In the genomic region with DNA sequence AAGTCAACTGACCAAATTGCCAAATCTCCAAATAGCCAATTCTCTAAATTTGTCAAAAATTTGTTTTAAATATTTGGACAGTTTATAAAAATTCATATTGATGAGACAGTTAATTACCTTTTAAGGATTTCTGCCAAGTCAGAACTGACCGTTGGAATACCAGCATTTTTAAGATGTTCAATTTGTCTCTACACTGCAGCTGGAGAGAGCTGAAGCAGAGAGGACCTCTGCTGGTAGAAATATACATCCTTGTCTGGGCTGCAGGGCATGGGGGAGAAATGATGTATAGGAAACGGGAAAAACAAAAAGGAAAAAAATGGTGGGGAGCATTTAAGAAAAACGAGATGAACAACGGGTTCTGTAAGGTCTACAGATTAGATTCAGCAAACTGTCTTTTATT, we compare ENCODE assay signal across 12 cellular contexts. TPM values are rescaled to one million over a fixed set of nuclear protein-coding genes. Genes with fewer than 3 reads are reported as not detected.
DNase-seq lines count a peak whose midpoint lies in the region; ATAC-seq and TF ChIP-seq lines count a peak whose summit lies in the region.
"Had no signal": no experiment of that assay in that cellular context is flagged by ENCODE, and none has a peak within 500 bp of the region (broad histone marks: within the 10 kb centered on the region; RNA-seq: fewer than 3 reads in every experiment).

No MANE protein-coding gene starts in this region.

- H3K4me3 ChIP-seq in NB4 (ENCODE audit: low read depth, low read length): no peak overlapping the region

- POLR2A ChIA-PET in GM10248 (lab: Yijun Ruan, JAX): no interaction called here

- DNase-seq in GM10248 (ENCODE audit: extremely low spot score) (no peak), NB4 (ENCODE audit: low read depth) (peak; percentile 38), chondrocyte (ENCODE audit: low spot score) (no peak), neural crest cell (ENCODE audit: low read depth, low spot score) (no peak), cortex of kidney (lab: John Stamatoyannopoulos, UW) (no peak)
- DNase-seq in stimulated activated naive CD8-positive, alpha-beta T cell treated with anti-CD3 and anti-CD28 coated beads, Interleukin-15, Interleukin-2, amounts not matched to agents 100 U/mL and 50 U/mL, for 24 hours: no peak
- DNase-seq: activated gamma-delta T cell treated with Interleukin-2 at 50 U/mL for 16 hours; NCI-H1092; stimulated activated CD8-positive, alpha-beta memory T cell treated with anti-CD3 and anti-CD28 coated beads, Interleukin-4, amount 100 ng/mL, for 48 hours; SW 1271 had no signal

- TF ChIP-seq POLR2A in NB4 (IDR thresholded peaks at IDR 0.05; ENCODE audit: extremely low read depth, insufficient read length): no peak

- H3K9me3 Mint-ChIP-seq in chondrocyte (ENCODE audit: low read depth) (no peaks in the 10 kb centered on the region), neural crest cell (no peaks in the 10 kb centered on the region)

- CTCF ChIA-PET in GM10248 (lab: Yijun Ruan, JAX): interaction anchor here (0.9 to 3.4 kb wide), 4 partner anchors 10 to 137 kb away, joined by 4 to 16 read pairs (median 7); a partner anchor contains a TSS

- no peak for ATAC-seq in stimulated activated naive CD8-positive, alpha-beta T cell treated with anti-CD3 and anti-CD28 coated beads, Interleukin-15, Interleukin-2, amounts not matched to agents 100 U/mL and 50 U/mL, for 24 hours
- ATAC-seq in HG02970 (IDR thresholded peaks at IDR 0.05; ENCODE audit: low FRiP score, unreplicated experiment): no peak
- ATAC-seq in HG02623 (IDR thresholded peaks at IDR 0.05; ENCODE audit: unreplicated experiment): no peak

- H3K27ac Mint-ChIP-seq in chondrocyte (ENCODE audit: unreplicated experiment) (no peak overlapping the region), neural crest cell (ENCODE audit: unreplicated experiment) (no peak overlapping the region)

- peak; percentile 40 for TF ChIP-seq CTCF in GM10248 (IDR thresholded peaks at IDR 0.05; ENCODE audit: control extremely low read depth, extremely low read depth, low read depth, missing control alignments)
- peak; percentile 40 for TF ChIP-seq CTCF in NB4 (IDR thresholded peaks at IDR 0.05; ENCODE audit: low read depth, low read length)
- TF ChIP-seq CTCF in chondrocyte (IDR thresholded peaks at IDR 0.05): peak; percentile 86
- peak; percentile 57 for TF ChIP-seq CTCF in neural crest cell (conservative IDR thresholded peaks at IDR 0.05)

- H3K27me3 Mint-ChIP-seq in chondrocyte (ENCODE audit: low read depth) (peaks cover 25% of the 10 kb centered on the region), neural crest cell (ENCODE audit: low read depth) (peaks cover 51% of the 10 kb centered on the region)

- H3K36me3 Mint-ChIP-seq in chondrocyte (ENCODE audit: low read depth): no peaks in the 10 kb centered on the region
- no peaks in the 10 kb centered on the region for H3K36me3 Mint-ChIP-seq in neural crest cell (ENCODE audit: low read depth)

- H3K4me3 Mint-ChIP-seq in chondrocyte (ENCODE audit: unreplicated experiment): no peak overlapping the region
- H3K4me3 Mint-ChIP-seq in neural crest cell: no peak overlapping the region

- H3K4me1 Mint-ChIP-seq in chondrocyte (ENCODE audit: low read depth) (peaks cover 21% of the 10 kb centered on the region), neural crest cell (peaks cover 27% of the 10 kb centered on the region)

RNA-seq across cellular contexts. Expression of a gene that starts 16.8 kb away (rescaled TPM):
- total RNA-seq in chondrocyte: 0.39 to 0.77 TPM (median 0.56 TPM) in 3 replicates
- total RNA-seq in neural crest cell: 60.7 and 63.7 TPM in 2 replicates

RNA-seq across cellular contexts. Expression of a gene that starts 22.6 kb away (rescaled TPM):
- total RNA-seq in chondrocyte (112 to 475 TPM (median 469 TPM) in 3 replicates), neural crest cell (0.09 and 0.14 TPM in 2 replicates)

Comparison
In these comparisons a context has a peak if more than half of its experiments do, and no peak if none do; other contexts are left out.
1. RNA of a gene that starts 16.8 kb away (total RNA-seq): 60.7 to 63.7 TPM in neural crest cell; 0.39 to 0.77 TPM in chondrocyte; every median in the first group is over 10 times any median in the second.
2. RNA of a gene that starts 22.6 kb away (total RNA-seq): 112 to 475 TPM in chondrocyte; 0.09 to 0.14 TPM in neural crest cell; every median in the first group is over 10 times any median in the second.
3. Peak in every context shown above with its lines, with median percentiles within 50 percentile points of each other: CTCF ChIP-seq.